ENCODE assay signal across 11 cellular contexts in genomic region chr11:62501432-62501891, GRCh38. TPM values are rescaled to one million over a fixed set of nuclear protein-coding genes. Genes with fewer than 3 reads are reported as not detected.
DNase-seq lines count a peak whose midpoint lies in the region; ATAC-seq and TF ChIP-seq lines count a peak whose summit lies in the region.
"Had no signal": no experiment of that assay in that cellular context is flagged by ENCODE, and none has a peak within 500 bp of the region (broad histone marks: within the 10 kb centered on the region; RNA-seq: fewer than 3 reads in every experiment).

No MANE protein-coding gene starts in this region.

- no peak for ATAC-seq in HG03108 (IDR thresholded peaks at IDR 0.05; ENCODE audit: unreplicated experiment)

- H3K27ac ChIP-seq in VCaP = peak overlapping the region; percentile 54
- peak overlapping the region; percentile 85 for H3K27ac ChIP-seq in left ventricle myocardium inferior (replicated peaks)

- H3K27me3 ChIP-seq in left ventricle myocardium inferior (ENCODE audit: low read depth) = no peaks in the 10 kb centered on the region

- H3K36me3 ChIP-seq in left ventricle myocardium inferior = no peaks in the 10 kb centered on the region

- H3K4me1 ChIP-seq in left ventricle myocardium inferior = peaks cover 81% of the 10 kb centered on the region

- no peaks in the 10 kb centered on the region for H3K9me3 ChIP-seq in left ventricle myocardium inferior (replicated peaks)

- intact Hi-C loops in left ventricle myocardium inferior (cut with micrococcal nuclease) = no loop called here

- TF ChIP-seq CTCF in VCaP (conservative IDR thresholded peaks at IDR 0.05) (no peak), left ventricle myocardium inferior (IDR thresholded peaks at IDR 0.05; ENCODE audit: borderline replicate concordance) (no peak)

- H3K4me3 ChIP-seq in left ventricle myocardium inferior = peak overlapping the region; percentile 28

- DNase-seq in DMS153 (lab: John Stamatoyannopoulos, UW) = peak; percentile 19
- DNase-seq in left ventricle myocardium inferior = peak; percentile 73
- peak; percentile 49 for DNase-seq in renal cortical epithelial cell (ENCODE audit: low read depth)
- DNase-seq in NCI-H1694 (lab: John Stamatoyannopoulos, UW) = no peak
- no peak for DNase-seq in NCI-H1930 (lab: John Stamatoyannopoulos, UW)
- DNase-seq in stimulated activated CD4-positive, alpha-beta T cell treated with anti-CD3 and anti-CD28 coated beads, Interleukin-15, amount 100 ng/mL, for 24 hours = no peak
- DNase-seq: activated B cell treated with CpG ODN at 0.5 μM for 24 hours; NCI-H226; stimulated activated CD8-positive, alpha-beta memory T cell treated with anti-CD3 and anti-CD28 coated beads, Interleukin-4, amount 100 ng/mL, for 48 hours had no signal

RNA-seq across cellular contexts. Expression of gene AHNAK, which starts 45.1 kb away (rescaled TPM):
- total RNA-seq in left ventricle myocardium inferior (290 TPM), renal cortical epithelial cell (409 and 1,601 TPM in 2 replicates)

Comparison
In these comparisons a context has a peak if more than half of its experiments do, and no peak if none do; other contexts are left out.
1. DNase-seq: peak in DMS153 (single experiment), left ventricle myocardium inferior (single experiment) and renal cortical epithelial cell (single experiment); none in NCI-H1694 (single experiment), NCI-H1930 (0 of 2) and stimulated activated CD4-positive, alpha-beta T cell treated with anti-CD3 and anti-CD28 coated beads, Interleukin-15, amount 100 ng/mL, for 24 hours (single experiment).